10 cellular contexts compared by ENCODE assay signal in genomic region chr2:2845796-2846315, GRCh38.
A peak's percentile ranks its signal among the peaks of the same experiment; 100 is the strongest.
DNase-seq lines count a peak whose midpoint lies in the region; ATAC-seq, FAIRE-seq and TF ChIP-seq lines count a peak whose summit lies in the region.
"Had no signal": no experiment of that assay in that cellular context is flagged by ENCODE, and none has a peak within 500 bp of the region (broad histone marks: within the 10 kb centered on the region; RNA-seq: fewer than 3 reads in every experiment).

No MANE protein-coding gene starts in this region.

- no peak for ATAC-seq in GM18517 (IDR thresholded peaks at IDR 0.05; ENCODE audit: unreplicated experiment)
- no peak for ATAC-seq in stimulated activated memory B cell treated with anti-CD40 and anti-IgM and Interleukin-4, amounts not matched to agents 10 μg/mL and 1 μg/mL and 100 μg/mL, for 72 hours

- H2AFZ ChIP-seq in H1 (ENCODE audit: low read length) (no peak overlapping the region; the same call in 1 of the 2 replicates), parathyroid adenoma (peak overlapping the region; percentile 80)

- no peak overlapping the region for H3K27ac ChIP-seq in H1 (ENCODE audit: low read depth, low read length)
- peak overlapping the region; percentile 66 for H3K27ac ChIP-seq in parathyroid adenoma

- H3K23me2 ChIP-seq in H1 (ENCODE audit: low read depth, low read length): peaks cover 9% of the 10 kb centered on the region; the same call in 1 of the 2 replicates

- H3K36me3 ChIP-seq in H1 (ENCODE audit: control insufficient read depth in 2 of 4, insufficient read depth in 4 of 4, low read length in 3 of 4) (no peaks in the 10 kb centered on the region), parathyroid adenoma (ENCODE audit: control insufficient read depth, insufficient read depth, low read length) (no peaks in the 10 kb centered on the region)

- H3K23ac ChIP-seq in H1 (ENCODE audit: insufficient read length): no peak overlapping the region

- TF ChIP-seq CTCF in H1 (IDR thresholded peaks at IDR 0.05; ENCODE audit: control extremely low read depth in 1 of 3, insufficient read depth in 1 of 3, low read depth in 1 of 3, low read length in 3 of 3) (no peak), parathyroid adenoma (IDR thresholded peaks at IDR 0.05) (no peak)

- no peak overlapping the region for H3K4me2 ChIP-seq in H1 (ENCODE audit: insufficient read depth in 1 of 2, low read depth in 2 of 2, low read length in 2 of 2)
- H3K4me2 ChIP-seq in parathyroid adenoma (ENCODE audit: low read length): no peak overlapping the region

- TF ChIP-seq EP300 in H1 (IDR thresholded peaks at IDR 0.05; ENCODE audit: borderline replicate concordance in 1 of 2, low read depth in 2 of 2, low read length in 2 of 2): no peak

- no peaks in the 10 kb centered on the region for H3K9me3 ChIP-seq in H1 (ENCODE audit: insufficient read depth in 2 of 2, low read depth in 1 of 2, low read length in 1 of 2)
- no peaks in the 10 kb centered on the region for H3K9me3 ChIP-seq in parathyroid adenoma (ENCODE audit: control insufficient read depth, low read length)

- no peaks in the 10 kb centered on the region for H3K9me3 Mint-ChIP-seq in stimulated activated memory B cell treated with anti-CD40 and anti-IgM and Interleukin-4, amounts not matched to agents 10 μg/mL and 1 μg/mL and 100 μg/mL, for 72 hours
- H3K9me3 Mint-ChIP-seq: IgD-negative memory B cell had no signal

- DNase-seq in NCI-H510A treated with DMSO at 0.1 percent for 48 hours (lab: John Stamatoyannopoulos, UW) (peak; percentile 76), NCI-H510A (lab: John Stamatoyannopoulos, UW) (no peak), H1 (ENCODE audit: low read depth in 1 of 2, low spot score in 2 of 2) (no peak), MV-4-11 (lab: John Stamatoyannopoulos, UW) (no peak)
- DNase-seq in stimulated activated naive CD4-positive, alpha-beta T cell treated with Interleukin-2 at 50 U/mL for 16 hours (lab: John Stamatoyannopoulos, UW): no peak
- DNase-seq: CD4-positive, CD25-positive, alpha-beta regulatory T cell had no signal

- H4K91ac ChIP-seq in H1 (replicated peaks; ENCODE audit: insufficient read length, low read length): no peak overlapping the region

- no peak overlapping the region for H2BK20ac ChIP-seq in H1 (ENCODE audit: low read length)

- H3K56ac ChIP-seq in H1 (replicated peaks; ENCODE audit: insufficient read length, low read depth, low read length): no peak overlapping the region

- no peak overlapping the region for H3K14ac ChIP-seq in H1 (ENCODE audit: insufficient read length)

- H4K20me1 ChIP-seq in H1 (replicated peaks in 1 of 2; ENCODE audit: control insufficient read depth in 1 of 2, insufficient read depth in 2 of 2, low read length in 2 of 2): peaks cover 0 to 5% of the 10 kb centered on the region in 2 experiments

- H3K4me1 ChIP-seq in H1 (replicated peaks in 1 of 4; ENCODE audit: control insufficient read depth in 3 of 4, insufficient read depth in 4 of 4, low read length in 3 of 4) (peaks cover under 1 to 23% (median 10%) of the 10 kb centered on the region in 4 experiments), parathyroid adenoma (peaks cover 12% of the 10 kb centered on the region)

- WGBS in H1 (ENCODE audit: extremely low coverage in 1 of 2, insufficient coverage in 1 of 2, insufficient read length in 1 of 2, insufficient replicate concordance in 2 of 2, low coverage in 1 of 2, low lambda C conversion rate in 2 of 2, missing lambda C conversion rate in 1 of 2), 2 experiments: 95% methylated on average over 14 of the region's 14 CpGs; no CpG with 5 or more reads in 1 of the 2 experiments

- no peak overlapping the region for H3K4me3 ChIP-seq in H1 (ENCODE audit: extremely low read depth in 1 of 4, insufficient read depth in 2 of 4, low read depth in 3 of 4, low read length in 4 of 4)
- no peak overlapping the region for H3K4me3 ChIP-seq in parathyroid adenoma (ENCODE audit: low read depth, low read length)

- TF ChIP-seq POLR2A in H1 (IDR thresholded peaks at IDR 0.05; ENCODE audit: control extremely low read depth in 1 of 2, low read depth in 2 of 2, low read length in 2 of 2): no peak

- no peak overlapping the region for H2BK120ac ChIP-seq in H1 (replicated peaks; ENCODE audit: low read depth, low read length)

- POLR2A ChIA-PET in H1 (lab: Charles Lee; ENCODE audit: partially characterized antibody): no interaction called here

- H2BK15ac ChIP-seq in H1 (ENCODE audit: low read length): no peak overlapping the region

- H4K5ac ChIP-seq in H1 (ENCODE audit: insufficient read length, low read depth, low read length): no peak overlapping the region

- H2BK12ac ChIP-seq in H1 (ENCODE audit: low read depth, low read length): 0 out of 2 replicates have a peak overlapping the region, but pooled peaks have one; percentile 31

- CTCF ChIA-PET in H1 (lab: Charles Lee; ENCODE audit: partially characterized antibody): interaction anchor here (0.5 to 2.4 kb wide), 6 partner anchors 16 to 290 kb away, joined by 3 to 9 read pairs (median 3); no protein-coding TSS in a partner anchor

- H3K4ac ChIP-seq in H1 (replicated peaks; ENCODE audit: insufficient read length, low read depth, low read length): no peak overlapping the region

- H3K27me3 Mint-ChIP-seq in stimulated activated memory B cell treated with anti-CD40 and anti-IgM and Interleukin-4, amounts not matched to agents 10 μg/mL and 1 μg/mL and 100 μg/mL, for 72 hours: no peaks in the 10 kb centered on the region
- H3K27me3 Mint-ChIP-seq: CD4-positive, CD25-positive, alpha-beta regulatory T cell; IgD-negative memory B cell had no signal

- H4K8ac ChIP-seq in H1 (ENCODE audit: extremely low read depth, insufficient read depth, low read length): no peak overlapping the region

- H3K27me3 ChIP-seq in H1 (replicated peaks in 1 of 4; ENCODE audit: control insufficient read depth in 3 of 4, extremely low read depth in 1 of 4, insufficient read depth in 3 of 4, low read length in 3 of 4) (no peaks in the 10 kb centered on the region), parathyroid adenoma (ENCODE audit: control insufficient read depth, insufficient read depth, low read length) (no peaks in the 10 kb centered on the region)

- H3K36me3 Mint-ChIP-seq in stimulated activated memory B cell treated with anti-CD40 and anti-IgM and Interleukin-4, amounts not matched to agents 10 μg/mL and 1 μg/mL and 100 μg/mL, for 72 hours: no peaks in the 10 kb centered on the region
- H3K36me3 Mint-ChIP-seq: CD4-positive, CD25-positive, alpha-beta regulatory T cell; IgD-negative memory B cell had no signal

- H3K27ac Mint-ChIP-seq in stimulated activated memory B cell treated with anti-CD40 and anti-IgM and Interleukin-4, amounts not matched to agents 10 μg/mL and 1 μg/mL and 100 μg/mL, for 72 hours: no peak overlapping the region

- no peak for TF ChIP-seq RAD21 in H1 (IDR thresholded peaks at IDR 0.05 in 1 of 2, conservative IDR thresholded peaks at IDR 0.05 in 1 of 2; ENCODE audit: low read depth in 2 of 2, low read length in 2 of 2)

- no peak overlapping the region for H2AK5ac ChIP-seq in H1 (ENCODE audit: low read depth, low read length)

- no peak overlapping the region for H3K18ac ChIP-seq in H1 (ENCODE audit: extremely low read depth, low read length)

- no peaks in the 10 kb centered on the region for H3K79me2 ChIP-seq in H1 (ENCODE audit: control insufficient read depth in 1 of 2, insufficient read depth in 2 of 2, low read length in 2 of 2)
- H3K79me2 ChIP-seq in parathyroid adenoma: no peaks in the 10 kb centered on the region

- no peak overlapping the region for H3K4me3 Mint-ChIP-seq in stimulated activated memory B cell treated with anti-CD40 and anti-IgM and Interleukin-4, amounts not matched to agents 10 μg/mL and 1 μg/mL and 100 μg/mL, for 72 hours
- H3K4me3 Mint-ChIP-seq: CD4-positive, CD25-positive, alpha-beta regulatory T cell; IgD-negative memory B cell had no signal

- H3K9ac ChIP-seq in H1 (replicated peaks in 1 of 4; ENCODE audit: extremely low read depth in 1 of 4, low read depth in 3 of 4, low read length in 3 of 4) (no peak overlapping the region), parathyroid adenoma (no peak overlapping the region)

- H2BK5ac ChIP-seq in H1 (ENCODE audit: low read depth, low read length): no peak overlapping the region

- no peaks in the 10 kb centered on the region for H3K4me1 Mint-ChIP-seq in stimulated activated memory B cell treated with anti-CD40 and anti-IgM and Interleukin-4, amounts not matched to agents 10 μg/mL and 1 μg/mL and 100 μg/mL, for 72 hours
- H3K4me1 Mint-ChIP-seq: CD4-positive, CD25-positive, alpha-beta regulatory T cell had no signal

- FAIRE-seq in H1 (lab: Jason Lieb, UNC): no peak

- no peaks in the 10 kb centered on the region for H3K79me1 ChIP-seq in H1 (ENCODE audit: low read depth, low read length)
